In the genomic region with DNA sequence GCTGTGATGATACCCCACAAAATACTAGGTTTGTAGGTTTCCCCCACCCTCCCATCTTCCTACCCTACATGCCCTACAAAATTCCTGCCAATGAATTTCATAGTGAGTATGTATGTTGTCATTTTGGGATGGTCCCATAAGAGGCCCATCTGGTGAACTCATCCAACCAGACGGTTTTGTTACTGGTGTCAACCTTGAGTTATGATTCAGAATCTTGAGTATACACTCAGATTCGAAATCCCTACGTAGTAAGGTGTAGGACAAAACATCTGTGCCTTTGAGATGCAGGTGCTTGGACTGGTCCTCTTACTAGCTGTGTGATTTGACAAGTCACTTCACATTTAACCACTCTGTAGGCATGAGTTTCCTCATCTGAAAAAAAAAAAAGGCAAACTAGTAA, we compare ENCODE assay signal across 1 cellular context.
TF ChIP-seq lines count a peak whose summit lies in the region.

No MANE protein-coding gene starts in this region.

TF ChIP-seq in IMR-90, 13 proteins besides CTCF, POLR2A, EP300 and RAD21:
- TF ChIP-seq NFE2L2 (IDR thresholded peaks at IDR 0.05; ENCODE audit: low read depth, low read length), result no peak
- no peak for TF ChIP-seq CEBPB (IDR thresholded peaks at IDR 0.05; ENCODE audit: low read depth, low read length)
